ENCODE assay signal across 8 cellular contexts in the genomic region with DNA sequence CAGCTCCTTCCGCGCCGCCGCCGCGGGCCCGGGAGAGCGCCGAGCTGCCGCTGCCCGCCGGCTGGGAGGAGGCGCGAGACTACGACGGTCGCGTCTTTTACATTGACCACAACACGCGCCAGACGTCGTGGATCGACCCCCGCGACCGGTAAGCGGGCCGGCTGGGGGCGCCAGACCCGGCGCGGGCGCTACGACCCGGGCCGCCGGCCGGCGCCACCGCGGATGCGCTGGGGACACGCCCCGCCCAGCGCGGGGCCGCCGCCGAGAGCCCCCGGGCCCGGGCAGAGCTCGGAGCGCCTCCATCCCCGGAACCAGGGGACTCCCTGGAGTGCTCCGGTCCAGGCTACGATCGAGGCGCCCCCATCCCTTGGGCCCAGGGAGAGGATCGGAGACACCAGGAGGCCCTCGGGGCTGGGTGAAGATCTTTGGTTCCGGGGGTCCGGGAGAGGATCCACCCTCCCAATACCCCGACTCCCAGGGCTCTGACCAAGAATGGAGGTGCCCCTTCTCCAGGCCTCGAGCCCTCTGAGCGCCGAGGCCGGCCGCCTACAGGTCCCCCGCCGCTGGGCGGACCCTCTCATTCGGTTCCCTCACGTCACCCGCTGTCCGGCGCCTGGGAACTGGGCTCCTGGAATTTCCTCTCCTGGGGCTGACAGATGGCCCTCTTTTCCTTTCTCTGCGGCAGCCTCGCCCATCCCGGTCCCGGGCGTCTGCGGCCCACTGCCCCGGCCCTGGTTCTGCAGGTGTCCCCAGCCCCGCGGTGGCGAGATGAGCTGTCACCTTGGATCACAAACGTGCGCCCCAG. TPM values are rescaled to one million over a fixed set of nuclear protein-coding genes. Genes with fewer than 3 reads are reported as not detected.
DNase-seq lines count a peak whose midpoint lies in the region; ATAC-seq and TF ChIP-seq lines count a peak whose summit lies in the region.

No MANE protein-coding gene starts in this region.

- H3K9me3 ChIP-seq in Caco-2 (no peaks in the 10 kb centered on the region), T-helper 17 cell (ENCODE audit: control insufficient read depth, low read length, poor library complexity, severe bottlenecking) (no peaks in the 10 kb centered on the region), esophagus muscularis mucosa (no peaks in the 10 kb centered on the region)

- intact Hi-C loops in Caco-2 (cut with micrococcal nuclease; ENCODE audit: unreplicated experiment): loop anchor here (2.0 to 5.0 kb wide), 2 partner anchors 19 to 46 kb away; no protein-coding TSS in a partner anchor
- intact Hi-C loops in esophagus muscularis mucosa (cut with DNase I): no loop called here

- no peak for TF ChIP-seq CTCF in Caco-2 (IDR thresholded peaks at IDR 0.05; ENCODE audit: insufficient read depth in 1 of 2, low read depth in 1 of 2, low read length in 1 of 2, severe bottlenecking in 1 of 2, unreplicated experiment in 1 of 2)
- no peak for TF ChIP-seq CTCF in esophagus muscularis mucosa (IDR thresholded peaks at IDR 0.05)
- no peak for TF ChIP-seq CTCF in nephron (IDR thresholded peaks at IDR 0.05; ENCODE audit: unreplicated experiment in 3 of 3)

- H3K27ac Mint-ChIP-seq in Caco-2 (ENCODE audit: unreplicated experiment) (peak overlapping the region; percentile 66), T-helper 17 cell (peak overlapping the region; percentile 65), nephron (peak overlapping the region; percentile 60 to 79 (median 65))

- BruUV-seq in Caco-2 (replicated peaks; lab: Mats Ljungman, UMichigan): no TSS peak

- H3K36me3 Mint-ChIP-seq in Caco-2 (ENCODE audit: insufficient read depth, unreplicated experiment): peaks cover 29% of the 10 kb centered on the region
- H3K36me3 Mint-ChIP-seq in T-helper 17 cell (ENCODE audit: low read depth): no peaks in the 10 kb centered on the region
- peaks cover 5% of the 10 kb centered on the region for H3K36me3 Mint-ChIP-seq in nephron (ENCODE audit: low read depth)

- H3K27me3 Mint-ChIP-seq in Caco-2 (ENCODE audit: insufficient read depth, unreplicated experiment) (no peaks in the 10 kb centered on the region), T-helper 17 cell (no peaks in the 10 kb centered on the region), nephron (ENCODE audit: low read depth) (peaks cover 5% of the 10 kb centered on the region)

- peaks cover 10% of the 10 kb centered on the region; the same call in 1 of the 2 replicates for H3K4me1 ChIP-seq in Caco-2
- peaks cover 17 to 48% (median 30%) of the 10 kb centered on the region in 4 donors for H3K4me1 ChIP-seq in esophagus muscularis mucosa

- DNase-seq in Caco-2 (peak in 1 of 2 experiments; percentile 42), H7 (peak; percentile 85), T-helper 17 cell (peak in 1 of 3 donors; percentile 16), esophagus muscularis mucosa (ENCODE audit: extremely low spot score) (no peak), COLO829 (ENCODE audit: low spot score) (no peak)

- no peaks in the 10 kb centered on the region for H3K36me3 ChIP-seq in Caco-2 (ENCODE audit: control insufficient read depth, insufficient read depth, low read length)
- H3K36me3 ChIP-seq in H7 (replicated peaks; ENCODE audit: control insufficient read depth, insufficient read depth, low read length): no peaks in the 10 kb centered on the region
- no peaks in the 10 kb centered on the region for H3K36me3 ChIP-seq in esophagus muscularis mucosa

- POLR2A ChIA-PET in Caco-2 (lab: Charles Lee): no interaction called here

- CTCF ChIA-PET in Caco-2 (lab: Charles Lee): no interaction called here

- TF ChIP-seq POLR2A in esophagus muscularis mucosa (IDR thresholded peaks at IDR 0.05; ENCODE audit: low read depth): no peak

- peak overlapping the region; percentile 88 to 93 (median 90) for H3K27ac ChIP-seq in esophagus muscularis mucosa (replicated peaks in 1 of 4)

- H3K4me1 Mint-ChIP-seq in Caco-2 (ENCODE audit: low read depth, unreplicated experiment) (peaks cover 24% of the 10 kb centered on the region), T-helper 17 cell (peaks cover 17% of the 10 kb centered on the region), nephron (peaks cover 30% of the 10 kb centered on the region)

- H3K9me3 Mint-ChIP-seq in Caco-2 (ENCODE audit: unreplicated experiment) (no peaks in the 10 kb centered on the region), nephron (peaks cover 13% of the 10 kb centered on the region)

- ATAC-seq in T-helper 17 cell (no peak), HG03354 (IDR thresholded peaks at IDR 0.05; ENCODE audit: poor library complexity, severe bottlenecking, unreplicated experiment) (no peak), HG03457 (IDR thresholded peaks at IDR 0.05; ENCODE audit: unreplicated experiment) (no peak)

- peak overlapping the region; percentile 89 for H3K4me3 Mint-ChIP-seq in Caco-2 (ENCODE audit: unreplicated experiment)
- H3K4me3 Mint-ChIP-seq in T-helper 17 cell: peak overlapping the region; percentile 88
- H3K4me3 Mint-ChIP-seq in nephron: peak overlapping the region; percentile 82 to 84 (median 84)

- no peak for TF ChIP-seq EP300 in esophagus muscularis mucosa (IDR thresholded peaks at IDR 0.05)

- 42% methylated on average over 25 of the region's 88 CpGs for WGBS in esophagus muscularis mucosa

- H3K4me3 ChIP-seq in Caco-2 (ENCODE audit: low read depth, low read length): peak overlapping the region; percentile 59
- H3K4me3 ChIP-seq in H7 (ENCODE audit: insufficient read depth, low read depth, low read length): peak overlapping the region; percentile 72
- H3K4me3 ChIP-seq in esophagus muscularis mucosa: peak overlapping the region; percentile 63 to 66 (median 64)

- H3K27me3 ChIP-seq in Caco-2 (replicated peaks; ENCODE audit: control insufficient read depth, insufficient read depth, low read length) (no peaks in the 10 kb centered on the region), H7 (ENCODE audit: control insufficient read depth, insufficient read depth, low read length) (no peaks in the 10 kb centered on the region), esophagus muscularis mucosa (no peaks in the 10 kb centered on the region)

RNA-seq across cellular contexts. Expression of gene CLDN34, which starts 48.8 kb away (rescaled TPM):
- total RNA-seq in Caco-2 (2022) (not detected in 2 replicates), T-helper 17 cell (not detected), esophagus muscularis mucosa (under 1 TPM in 1 of 4 donors, not detected in 3; 0.66 TPM)
- 0.52 TPM in 1 of 2 replicates, not detected in the other for total RNA-seq in H7 (2014; rRNA removed; shearing (Covaris generic))
